Comparison of ENCODE assay signal across 13 cellular contexts in genomic region chr1:91161749-91162148, GRCh38.
A peak's percentile ranks its signal among the peaks of the same experiment; 100 is the strongest.
DNase-seq lines count a peak whose midpoint lies in the region; ATAC-seq and TF ChIP-seq lines count a peak whose summit lies in the region.
"Had no signal": no experiment of that assay in that cellular context is flagged by ENCODE, and none has a peak within 500 bp of the region (broad histone marks: within the 10 kb centered on the region; RNA-seq: fewer than 3 reads in every experiment).

No MANE protein-coding gene starts in this region.

- H3K4me1 Mint-ChIP-seq in mesothelial cell of epicardium, result peaks cover 16% of the 10 kb centered on the region
- H3K4me1 Mint-ChIP-seq in naive thymus-derived CD8-positive, alpha-beta T cell, result peaks cover 0 to 12% (median under 1%) of the 10 kb centered on the region in 4 donors

- DNase-seq in H7 (peak; percentile 0), mesothelial cell of epicardium (ENCODE audit: low spot score in 2 of 2, unreplicated experiment in 2 of 2) (no peak), NCI-H187 (lab: John Stamatoyannopoulos, UW) (no peak)
- no peak for DNase-seq in naive thymus-derived CD8-positive, alpha-beta T cell
- DNase-seq: Caco-2; CD8-positive, alpha-beta memory T cell; DMS79; GM23248 had no signal

- TF ChIP-seq CTCF in VCaP (conservative IDR thresholded peaks at IDR 0.05), result no peak
- no peak for TF ChIP-seq CTCF in mesothelial cell of epicardium (IDR thresholded peaks at IDR 0.05; ENCODE audit: unreplicated experiment)

- ATAC-seq in GM21367 (IDR thresholded peaks at IDR 0.05; ENCODE audit: unreplicated experiment), result no peak
- no peak for ATAC-seq in naive thymus-derived CD8-positive, alpha-beta T cell
- ATAC-seq: A549, GM12878 had no signal

- H3K27me3 Mint-ChIP-seq in mesothelial cell of epicardium (ENCODE audit: low read depth), result no peaks in the 10 kb centered on the region
- H3K27me3 Mint-ChIP-seq in naive thymus-derived CD8-positive, alpha-beta T cell, result peaks cover 0 to 5% (median 0%) of the 10 kb centered on the region in 5 donors
- H3K27me3 Mint-ChIP-seq: IgD-negative memory B cell had no signal

- POLR2A ChIA-PET in naive thymus-derived CD8-positive, alpha-beta T cell (lab: Charles Lee), result no interaction called here

- peak overlapping the region; percentile 32 for H3K27ac Mint-ChIP-seq in mesothelial cell of epicardium
- H3K27ac Mint-ChIP-seq in naive thymus-derived CD8-positive, alpha-beta T cell, result no peak overlapping the region
- H3K27ac Mint-ChIP-seq: CD8-positive, alpha-beta memory T cell; IgD-negative memory B cell had no signal

- no peak overlapping the region for H3K4me3 ChIP-seq in H7 (ENCODE audit: insufficient read depth, low read depth, low read length)
- H3K4me3 ChIP-seq: A549, GM12878, GM23248 had no signal

- no peaks in the 10 kb centered on the region for H3K36me3 ChIP-seq in H7 (replicated peaks; ENCODE audit: control insufficient read depth, insufficient read depth, low read length)

- H3K27ac ChIP-seq in VCaP, result peak overlapping the region; percentile 99
- H3K27ac ChIP-seq: A549, GM23248 had no signal

- H3K4me3 Mint-ChIP-seq in mesothelial cell of epicardium, result no peak overlapping the region
- no peak overlapping the region for H3K4me3 Mint-ChIP-seq in naive thymus-derived CD8-positive, alpha-beta T cell
- H3K4me3 Mint-ChIP-seq: CD8-positive, alpha-beta memory T cell; IgD-negative memory B cell had no signal

- no peaks in the 10 kb centered on the region for H3K36me3 Mint-ChIP-seq in mesothelial cell of epicardium
- no peaks in the 10 kb centered on the region for H3K36me3 Mint-ChIP-seq in naive thymus-derived CD8-positive, alpha-beta T cell
- H3K36me3 Mint-ChIP-seq: CD8-positive, alpha-beta memory T cell; IgD-negative memory B cell had no signal

- no peaks in the 10 kb centered on the region; the same call in 1 of the 2 replicates for H3K27me3 ChIP-seq in H7 (ENCODE audit: control insufficient read depth, insufficient read depth, low read length)

- no peaks in the 10 kb centered on the region for H3K9me3 Mint-ChIP-seq in mesothelial cell of epicardium
- no peaks in the 10 kb centered on the region for H3K9me3 Mint-ChIP-seq in naive thymus-derived CD8-positive, alpha-beta T cell
- H3K9me3 Mint-ChIP-seq: CD8-positive, alpha-beta memory T cell had no signal
